8 cellular contexts compared by ENCODE assay signal in genomic region chr4:107718351-107718965, GRCh38. TPM values are rescaled to one million over a fixed set of nuclear protein-coding genes. Genes with fewer than 3 reads are reported as not detected.
DNase-seq lines count a peak whose midpoint lies in the region; ATAC-seq and TF ChIP-seq lines count a peak whose summit lies in the region.

No MANE protein-coding gene starts in this region.

- H3K9ac ChIP-seq in skeletal muscle satellite cell (ENCODE audit: low read depth, low read length), result peak overlapping the region; percentile 78

- TF ChIP-seq CTCF in dorsolateral prefrontal cortex (IDR thresholded peaks at IDR 0.05 in 54 of 56, conservative IDR thresholded peaks at IDR 0.05 in 2 of 56; ENCODE audit: low read depth in 1 of 56, partially characterized antibody in 56 of 56), result no peak

- H3K27me3 ChIP-seq in MG63 (no peaks in the 10 kb centered on the region), dorsolateral prefrontal cortex (no peaks in the 10 kb centered on the region), skeletal muscle satellite cell (ENCODE audit: control insufficient read depth, insufficient read depth, low read length) (no peaks in the 10 kb centered on the region)

- peak overlapping the region; percentile 83 for H3K4me2 ChIP-seq in skeletal muscle satellite cell (ENCODE audit: low read length)

- ATAC-seq in GM18498 (IDR thresholded peaks at IDR 0.05; ENCODE audit: unreplicated experiment) (peak; percentile 28), GM21737 (IDR thresholded peaks at IDR 0.05; ENCODE audit: unreplicated experiment) (peak; percentile 22)

- H3K4me1 ChIP-seq in skeletal muscle satellite cell (ENCODE audit: control insufficient read depth, insufficient read depth, low read length), result peaks cover 20% of the 10 kb centered on the region

- DNase-seq in MG63 (no peak), dorsolateral prefrontal cortex (no peak), D341Med (ENCODE audit: low spot score) (no peak), NCI-H1694 (lab: John Stamatoyannopoulos, UW) (no peak), T1000 (lab: John Stamatoyannopoulos, UW) (no peak)

- H3K4me3 ChIP-seq in MG63 (peak overlapping the region; percentile 78), dorsolateral prefrontal cortex (peak overlapping the region; percentile 65 to 99 (median 97)), skeletal muscle satellite cell (ENCODE audit: low read length) (peak overlapping the region; percentile 98)

- H3K27ac ChIP-seq in dorsolateral prefrontal cortex, result peak overlapping the region in 24 of 59 donors; percentile 3 to 96 (median 89)

- no peaks in the 10 kb centered on the region for H3K9me3 ChIP-seq in MG63
- no peaks in the 10 kb centered on the region for H3K9me3 ChIP-seq in skeletal muscle satellite cell (replicated peaks; ENCODE audit: low read length)

- intact Hi-C loops in dorsolateral prefrontal cortex (cut with DNase I), result no loop called here

- no peaks in the 10 kb centered on the region for H3K36me3 ChIP-seq in MG63
- no peaks in the 10 kb centered on the region for H3K36me3 ChIP-seq in skeletal muscle satellite cell (ENCODE audit: insufficient read depth, low read length)

RNA-seq across cellular contexts. Expression of gene PAPSS1, which starts 1.6 kb away (rescaled TPM):
- total RNA-seq in MG63 (2014; rRNA removed; shearing (Covaris generic); ENCODE audit: low replicate concordance), result 12.3 and 12.6 TPM in 2 replicates
- total RNA-seq in dorsolateral prefrontal cortex, result 100 to 1,000 TPM in 1 of 120 experiments, 10 to 100 TPM in 119; 39.6 to 102 (median 74.6) TPM
- 34.7 and 47.9 TPM in 2 replicates for total RNA-seq in skeletal muscle satellite cell (2012; rRNA removed)
